Comparison of ENCODE assay signal across 13 cellular contexts in the genomic region with DNA sequence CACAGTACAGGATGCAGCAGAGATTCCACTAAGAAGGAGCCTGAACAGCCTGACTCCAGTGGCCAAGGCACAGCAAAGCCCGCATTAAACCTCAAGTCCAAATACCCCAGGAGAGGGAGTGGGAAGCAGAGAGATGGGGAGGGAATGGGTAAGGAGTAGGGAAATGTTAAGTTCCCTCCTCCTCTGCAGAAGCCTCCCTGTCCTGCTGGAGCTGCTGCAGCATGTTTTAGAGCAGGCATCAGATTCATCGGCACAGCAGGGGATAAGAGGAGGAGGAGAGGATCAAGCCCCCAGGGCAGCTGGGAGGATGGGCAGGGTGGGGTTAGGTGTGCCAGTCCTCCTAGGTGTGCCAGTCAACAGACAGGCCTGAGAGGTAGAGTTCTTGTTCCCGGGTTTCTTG.
DNase-seq lines count a peak whose midpoint lies in the region; ATAC-seq and TF ChIP-seq lines count a peak whose summit lies in the region.
"Had no signal": no experiment of that assay in that cellular context is flagged by ENCODE, and none has a peak within 500 bp of the region (broad histone marks: within the 10 kb centered on the region; RNA-seq: fewer than 3 reads in every experiment).

No MANE protein-coding gene starts in this region.

- peak overlapping the region; percentile 68 for H3K4me2 ChIP-seq in GM23338
- no peak overlapping the region for H3K4me2 ChIP-seq in neural progenitor cell
- H3K4me2 ChIP-seq: BLaER1 treated with 17β-estradiol and CSF1 and Interleukin-3, amounts not matched to agents 10 nM and 100 nM had no signal

- ATAC-seq in GM23338: peak; percentile 67
- no peak for ATAC-seq in HG03159 (IDR thresholded peaks at IDR 0.05; ENCODE audit: unreplicated experiment)
- no peak for ATAC-seq in GM21717 (IDR thresholded peaks at IDR 0.05; ENCODE audit: unreplicated experiment)
- ATAC-seq: CD8-positive, alpha-beta T cell had no signal

- H3K27me3 ChIP-seq in GM23338 (ENCODE audit: insufficient read depth) (no peaks in the 10 kb centered on the region), iPS-15b (ENCODE audit: control insufficient read depth, insufficient read depth, low read length) (no peaks in the 10 kb centered on the region), neural progenitor cell (no peaks in the 10 kb centered on the region)
- H3K27me3 ChIP-seq: BLaER1 treated with 17β-estradiol and CSF1 and Interleukin-3, amounts not matched to agents 10 nM and 100 nM had no signal

- peaks cover 4% of the 10 kb centered on the region for H3K27me3 Mint-ChIP-seq in GM23338 (ENCODE audit: insufficient read depth, low read depth, poor library complexity)
- peaks cover 21% of the 10 kb centered on the region for H3K27me3 Mint-ChIP-seq in neural progenitor cell (ENCODE audit: insufficient read depth, low read depth)

- H3K4me3 Mint-ChIP-seq in GM23338 (no peak overlapping the region), neural progenitor cell (no peak overlapping the region)
- H3K4me3 Mint-ChIP-seq: B cell; CD8-positive, alpha-beta T cell had no signal

- DNase-seq in GM23338 (ENCODE audit: low spot score) (no peak), NCI-H69 (lab: John Stamatoyannopoulos, UW) (peak; percentile 76), neural progenitor cell (ENCODE audit: low spot score) (no peak), NCI-H1092 treated with DMSO at 0.1 percent for 48 hours (lab: John Stamatoyannopoulos, UW) (no peak)
- DNase-seq: CD8-positive, alpha-beta T cell; DMS79 treated with DMSO at 0.1 percent for 48 hours; GM23248; H9 had no signal

- H3K36me3 ChIP-seq in GM23338 (ENCODE audit: insufficient read depth) (no peaks in the 10 kb centered on the region), iPS-15b (ENCODE audit: control insufficient read depth, insufficient read depth, low read length) (no peaks in the 10 kb centered on the region), neural progenitor cell (no peaks in the 10 kb centered on the region)
- H3K36me3 ChIP-seq: BLaER1 treated with 17β-estradiol and CSF1 and Interleukin-3, amounts not matched to agents 10 nM and 100 nM had no signal

- H3K9ac ChIP-seq in iPS-15b (ENCODE audit: low read depth, low read length) (peak overlapping the region; percentile 24), neural progenitor cell (no peak overlapping the region)
- H3K9ac ChIP-seq: BLaER1 treated with 17β-estradiol and CSF1 and Interleukin-3, amounts not matched to agents 10 nM and 100 nM; GM23248 had no signal

- H3K9me2 ChIP-seq in GM23338 (ENCODE audit: insufficient read depth): no peaks in the 10 kb centered on the region

- H3K27ac Mint-ChIP-seq in GM23338: no peak overlapping the region
- H3K27ac Mint-ChIP-seq in neural progenitor cell: peak overlapping the region; percentile 86
- H3K27ac Mint-ChIP-seq: B cell; CD8-positive, alpha-beta T cell had no signal

- H3K79me2 ChIP-seq in GM23338 (replicated peaks; ENCODE audit: insufficient read depth) (no peaks in the 10 kb centered on the region), neural progenitor cell (ENCODE audit: low read depth) (no peaks in the 10 kb centered on the region)

- no peak overlapping the region for H3K4me3 ChIP-seq in GM23338
- H3K4me3 ChIP-seq in iPS-15b (ENCODE audit: low read depth, low read length): no peak overlapping the region
- no peak overlapping the region for H3K4me3 ChIP-seq in neural progenitor cell
- H3K4me3 ChIP-seq: BLaER1 treated with 17β-estradiol and CSF1 and Interleukin-3, amounts not matched to agents 10 nM and 100 nM; GM23248 had no signal

- H3K27ac ChIP-seq in GM23338 (ENCODE audit: low read depth) (no peak overlapping the region), neural progenitor cell (no peak overlapping the region)
- H3K27ac ChIP-seq: BLaER1 treated with 17β-estradiol and CSF1 and Interleukin-3, amounts not matched to agents 10 nM and 100 nM; GM23248 had no signal

- peaks cover 3% of the 10 kb centered on the region; the same call in 2 of the 3 replicates for H3K9me3 Mint-ChIP-seq in GM23338
- no peaks in the 10 kb centered on the region for H3K9me3 Mint-ChIP-seq in neural progenitor cell
- H3K9me3 Mint-ChIP-seq: CD8-positive, alpha-beta T cell; H9 had no signal

- TF ChIP-seq CTCF in GM23338 (conservative IDR thresholded peaks at IDR 0.05; ENCODE audit: low read depth in 2 of 2): no peak
- no peak for TF ChIP-seq CTCF in neural progenitor cell (IDR thresholded peaks at IDR 0.05)

- H3K4me1 Mint-ChIP-seq in GM23338 (peaks cover 26% of the 10 kb centered on the region), neural progenitor cell (peaks cover 25% of the 10 kb centered on the region)
- H3K4me1 Mint-ChIP-seq: B cell had no signal

- no peaks in the 10 kb centered on the region for H4K20me1 ChIP-seq in GM23338 (replicated peaks; ENCODE audit: insufficient read depth)
- H4K20me1 ChIP-seq in neural progenitor cell (ENCODE audit: low read depth): no peaks in the 10 kb centered on the region
- H4K20me1 ChIP-seq: BLaER1 treated with 17β-estradiol and CSF1 and Interleukin-3, amounts not matched to agents 10 nM and 100 nM had no signal

- H2AFZ ChIP-seq in GM23338 (peak overlapping the region; percentile 80; the same call in 1 of the 2 replicates), neural progenitor cell (replicated peaks) (no peak overlapping the region)
- H2AFZ ChIP-seq: GM23248 had no signal

- H3F3A ChIP-seq in GM23338 (replicated peaks; ENCODE audit: low read depth) (no peaks in the 10 kb centered on the region), neural progenitor cell (ENCODE audit: low read depth) (no peaks in the 10 kb centered on the region)

- no peaks in the 10 kb centered on the region for H3K9me3 ChIP-seq in iPS-15b (ENCODE audit: control insufficient read depth, insufficient read depth, low read length)
- H3K9me3 ChIP-seq in neural progenitor cell (ENCODE audit: low read depth): no peaks in the 10 kb centered on the region
- H3K9me3 ChIP-seq: BLaER1 treated with 17β-estradiol and CSF1 and Interleukin-3, amounts not matched to agents 10 nM and 100 nM had no signal

- peaks cover 11% of the 10 kb centered on the region for H3K4me1 ChIP-seq in GM23338 (ENCODE audit: insufficient read depth)
- H3K4me1 ChIP-seq in iPS-15b (ENCODE audit: control insufficient read depth, insufficient read depth, low read length): peaks cover 9% of the 10 kb centered on the region
- H3K4me1 ChIP-seq in neural progenitor cell: peaks cover 9% of the 10 kb centered on the region

- no peaks in the 10 kb centered on the region; the same call in 2 of the 3 replicates for H3K36me3 Mint-ChIP-seq in GM23338 (ENCODE audit: low read depth)
- H3K36me3 Mint-ChIP-seq in neural progenitor cell: no peaks in the 10 kb centered on the region
- H3K36me3 Mint-ChIP-seq: CD8-positive, alpha-beta T cell had no signal

TF ChIP-seq in GM23338, 12 proteins besides CTCF, POLR2A, EP300 and RAD21:
- TF ChIP-seq POLR2AphosphoS5 (IDR thresholded peaks at IDR 0.05; ENCODE audit: low read depth) (no peak), EZH2 (IDR thresholded peaks at IDR 0.05; ENCODE audit: low read depth, unreplicated experiment) (no peak)
TF ChIP-seq in GM23338: peak in this region for 0.
